Comparison of ENCODE assay signal across 19 cellular contexts in the genomic region with DNA sequence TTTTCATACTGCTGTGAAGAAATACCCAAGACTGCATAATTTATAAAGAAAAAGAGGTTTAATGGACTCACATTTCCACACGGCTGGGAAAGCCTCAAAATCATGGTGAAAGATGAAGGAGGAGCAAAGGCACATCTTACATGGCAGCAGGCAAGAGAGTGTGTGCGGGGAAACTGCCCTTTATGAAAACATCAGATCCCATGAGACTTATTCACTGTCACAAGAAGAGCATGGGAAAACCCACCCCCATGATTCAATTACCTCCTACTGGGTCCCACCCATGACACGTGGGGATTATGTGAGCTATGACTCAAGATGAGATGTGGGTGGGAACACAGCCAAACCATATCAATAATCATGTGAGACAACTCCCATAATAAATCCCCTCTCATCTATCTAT. TPM values are rescaled to one million over a fixed set of nuclear protein-coding genes. Genes with fewer than 3 reads are reported as not detected.
A peak's percentile ranks its signal among the peaks of the same experiment; 100 is the strongest.
DNase-seq lines count a peak whose midpoint lies in the region; ATAC-seq, FAIRE-seq and TF ChIP-seq lines count a peak whose summit lies in the region.
"Had no signal": no experiment of that assay in that cellular context is flagged by ENCODE, and none has a peak within 500 bp of the region (broad histone marks: within the 10 kb centered on the region; RNA-seq: fewer than 3 reads in every experiment).

No MANE protein-coding gene starts in this region.

- BruUV-seq in K562 (replicated peaks; lab: Mats Ljungman, UMichigan) = no TSS peak

- no peak for TF ChIP-seq CTCF in Peyer's patch (IDR thresholded peaks at IDR 0.05)
- no peak for TF ChIP-seq CTCF in K562 (IDR thresholded peaks at IDR 0.05 in 2 of 3, conservative IDR thresholded peaks at IDR 0.05 in 1 of 3; ENCODE audit: insufficient read depth in 2 of 3, low read depth in 1 of 3, low read length in 3 of 3)
- no peak for TF ChIP-seq CTCF in GM20000 (IDR thresholded peaks at IDR 0.05; ENCODE audit: extremely low read depth, missing control alignments)

- in situ Hi-C loops in K562 (cut with MboI) = no loop called here

- no peak overlapping the region for H3K4me3 ChIP-seq in Peyer's patch
- H3K4me3 ChIP-seq in K562 = no peak overlapping the region
- H3K4me3 ChIP-seq: GM23248, upper lobe of left lung had no signal

- no peak overlapping the region for H3K4me2 ChIP-seq in K562 (ENCODE audit: insufficient read depth, low read length)

- H2AFZ ChIP-seq in K562 (ENCODE audit: low read depth, low read length) = no peak overlapping the region
- H2AFZ ChIP-seq: GM23248 had no signal

- H3K27me3 Mint-ChIP-seq in activated T-cell treated with anti-CD3 and anti-CD28 coated beads, Interleukin-2, amount 50 U/mL, for 24 hours = no peaks in the 10 kb centered on the region
- H3K27me3 Mint-ChIP-seq in stimulated activated naive B cell treated with anti-CD40 and anti-IgM and Interleukin-4, amounts not matched to agents 10 μg/mL and 1 μg/mL and 100 μg/mL, for 72 hours = no peaks in the 10 kb centered on the region

- CTCF ChIA-PET in K562 (lab: Yijun Ruan, JAX; ENCODE audit: low intra/inter-chr PET ratio) = no interaction called here

- no peaks in the 10 kb centered on the region for H3K79me2 ChIP-seq in K562 (ENCODE audit: control insufficient read depth, insufficient read depth, low read length)

- H3K9me3 ChIP-seq in Peyer's patch = no peaks in the 10 kb centered on the region
- no peaks in the 10 kb centered on the region for H3K9me3 ChIP-seq in K562 (replicated peaks; ENCODE audit: control insufficient read depth, insufficient read depth, low read depth, low read length)
- H3K9me3 ChIP-seq: upper lobe of left lung had no signal

- H3K36me3 ChIP-seq in Peyer's patch (peaks cover 0 to 5% (median 0%) of the 10 kb centered on the region in 3 donors), K562 (ENCODE audit: control insufficient read depth, insufficient read depth, low read length) (no peaks in the 10 kb centered on the region)
- H3K36me3 ChIP-seq: upper lobe of left lung had no signal

- WGBS in K562 (ENCODE audit: insufficient coverage, low coverage, missing lambda C conversion rate) = 22% methylated on average over 2 of the region's 3 CpGs

- H3K27ac ChIP-seq in Peyer's patch (peak overlapping the region in 3 of 4 donors; percentile 74 to 87 (median 81)), K562 (ENCODE audit: extremely low read depth, low read depth, low read length) (no peak overlapping the region)
- H3K27ac ChIP-seq: GM23248 had no signal

- H3K9me1 ChIP-seq in K562 (ENCODE audit: control insufficient read depth, insufficient read depth, low read length) = no peaks in the 10 kb centered on the region

- H3K9me3 Mint-ChIP-seq in activated T-cell treated with anti-CD3 and anti-CD28 coated beads, Interleukin-2, amount 50 U/mL, for 24 hours = peaks cover 18% of the 10 kb centered on the region
- peaks cover 10 to 11% of the 10 kb centered on the region in 2 donors for H3K9me3 Mint-ChIP-seq in stimulated activated naive B cell treated with anti-CD40 and anti-IgM and Interleukin-4, amounts not matched to agents 10 μg/mL and 1 μg/mL and 100 μg/mL, for 72 hours

- FAIRE-seq in K562 (lab: Jason Lieb, UNC) = no peak
- FAIRE-seq: colon, G401.6 had no signal

- no peak for ATAC-seq in K562
- no peak for ATAC-seq in stimulated activated naive B cell treated with anti-CD40 and anti-IgM and Interleukin-4, amounts not matched to agents 10 μg/mL and 1 μg/mL and 100 μg/mL, for 72 hours (replicated peaks)
- no peak for ATAC-seq in GM19452 (IDR thresholded peaks at IDR 0.05; ENCODE audit: unreplicated experiment)

- H3K4me1 ChIP-seq in Peyer's patch (peaks cover 0 to 34% (median 6%) of the 10 kb centered on the region in 4 donors), K562 (replicated peaks in 1 of 2; ENCODE audit: control insufficient read depth in 2 of 2, insufficient read depth in 2 of 2, low read length in 2 of 2) (peaks cover 0 to 4% of the 10 kb centered on the region in 2 experiments; a peak in 3 of 5 replicates)

- peaks cover 43% of the 10 kb centered on the region for H3K36me3 Mint-ChIP-seq in activated T-cell treated with anti-CD3 and anti-CD28 coated beads, Interleukin-2, amount 50 U/mL, for 24 hours (ENCODE audit: low read depth)
- H3K36me3 Mint-ChIP-seq in stimulated activated naive B cell treated with anti-CD40 and anti-IgM and Interleukin-4, amounts not matched to agents 10 μg/mL and 1 μg/mL and 100 μg/mL, for 72 hours = peaks cover 7 to 15% of the 10 kb centered on the region in 2 donors

- H3K4me1 Mint-ChIP-seq in activated T-cell treated with anti-CD3 and anti-CD28 coated beads, Interleukin-2, amount 50 U/mL, for 24 hours (ENCODE audit: low read depth) = peaks cover 82% of the 10 kb centered on the region
- peaks cover 30 to 59% of the 10 kb centered on the region in 2 donors for H3K4me1 Mint-ChIP-seq in stimulated activated naive B cell treated with anti-CD40 and anti-IgM and Interleukin-4, amounts not matched to agents 10 μg/mL and 1 μg/mL and 100 μg/mL, for 72 hours
- H3K4me1 Mint-ChIP-seq: neural crest cell had no signal

- POLR2A ChIA-PET in K562 (lab: Yijun Ruan, JAX) = no interaction called here

- H3K4me3 Mint-ChIP-seq in activated T-cell treated with anti-CD3 and anti-CD28 coated beads, Interleukin-2, amount 50 U/mL, for 24 hours = peak overlapping the region; percentile 68
- H3K4me3 Mint-ChIP-seq in stimulated activated naive B cell treated with anti-CD40 and anti-IgM and Interleukin-4, amounts not matched to agents 10 μg/mL and 1 μg/mL and 100 μg/mL, for 72 hours = no peak overlapping the region
- H3K4me3 Mint-ChIP-seq: neural crest cell had no signal

- TF ChIP-seq POLR2A in Peyer's patch (IDR thresholded peaks at IDR 0.05) = no peak
- TF ChIP-seq POLR2A in K562 (conservative IDR thresholded peaks at IDR 0.05) = no peak

- no peak for TF ChIP-seq EP300 in K562 (IDR thresholded peaks at IDR 0.05; ENCODE audit: low read length)

- intact Hi-C loops in K562 (cut with micrococcal nuclease) = no loop called here

- no peaks in the 10 kb centered on the region for H4K20me1 ChIP-seq in K562 (replicated peaks; ENCODE audit: control insufficient read depth, insufficient read depth, low read length)

- H3K27me3 ChIP-seq in Peyer's patch = no peaks in the 10 kb centered on the region
- H3K27me3 ChIP-seq in K562 (ENCODE audit: control insufficient read depth in 2 of 2, insufficient read depth in 2 of 2, low read length in 2 of 2) = no peaks in the 10 kb centered on the region; a peak in 1 of 5 replicates
- H3K27me3 ChIP-seq: upper lobe of left lung had no signal

- DNase-seq in activated T-cell treated with anti-CD3 and anti-CD28 coated beads, Interleukin-2, amount 50 U/mL, for 24 hours = no peak
- DNase-seq in activated T-cell treated with anti-CD3 and anti-CD28 coated beads for 4 hours = no peak
- no peak for DNase-seq in Peyer's patch
- DNase-seq in K562 (ENCODE audit: extremely low read depth in 1 of 4, low spot score in 3 of 4) = no peak
- no peak for DNase-seq in stimulated activated naive B cell treated with anti-CD40 and anti-IgM and Interleukin-4, amounts not matched to agents 10 μg/mL and 1 μg/mL and 100 μg/mL, for 72 hours
- no peak for DNase-seq in GM20000 (ENCODE audit: low spot score)
- DNase-seq in occipital lobe (lab: John Stamatoyannopoulos, UW) = no peak
- DNase-seq: aorta; GM23248; MM.1S; NCI-H2081; NCI-H526; OCI-M1; stimulated activated CD4-positive, alpha-beta T cell treated with anti-CD3 and anti-CD28 coated beads, Interleukin-1b, Interleukin-23, amount 100 ng/mL, for 48 hours; upper lobe of left lung had no signal

- no peak for TF ChIP-seq RAD21 in K562 (CRISPR knock-in tag; conservative IDR thresholded peaks at IDR 0.05 in 1 of 2, IDR thresholded peaks at IDR 0.05 in 1 of 2)

- H3K27ac Mint-ChIP-seq in activated T-cell treated with anti-CD3 and anti-CD28 coated beads, Interleukin-2, amount 50 U/mL, for 24 hours = peak overlapping the region; percentile 98
- H3K27ac Mint-ChIP-seq in stimulated activated naive B cell treated with anti-CD40 and anti-IgM and Interleukin-4, amounts not matched to agents 10 μg/mL and 1 μg/mL and 100 μg/mL, for 72 hours = peak overlapping the region; percentile 75

- no peak overlapping the region for H3K9ac ChIP-seq in K562 (ENCODE audit: insufficient read depth in 1 of 2, low read depth in 2 of 2, low read length in 2 of 2)
- H3K9ac ChIP-seq: GM23248 had no signal

RNA-seq across cellular contexts. Expression of gene TTC39B, which starts 8.7 kb away (rescaled TPM):
- total RNA-seq in Peyer's patch (10 to 100 TPM; 17.3 to 44.1 (median 33.1) TPM), K562 (2014; rRNA removed) (0.82 and 0.91 TPM in 2 replicates), K562 (2014; rRNA removed; fragmentation: Illumina TruSeq; extraction: Trizol) (1.1 and 1.3 TPM in 2 replicates), K562 (2015; rRNA removed; fragmentation: Illumina TruSeq; extraction: Trizol) (0.53 and 0.98 TPM in 2 replicates), K562 (2021) (1.2 and 1.5 TPM in 2 replicates), occipital lobe (6.9 TPM)
- total RNA-seq in K562 (2011; cell fraction: chromatin; rRNA removed; ENCODE audit: low replicate concordance) = 0.60 and 1.8 TPM in 2 replicates
- total RNA-seq in K562 (2011; cell fraction: nucleolus; rRNA removed) = 0.33 and 0.39 TPM in 2 replicates
- total RNA-seq in K562 (2011; cell fraction: nucleoplasm; rRNA removed) = 0.61 and 0.95 TPM in 2 replicates
- polyA plus RNA-seq in K562 (2011; rRNA removed) (0.32 and 0.85 TPM in 2 replicates), K562 (2014; fragmentation: Illumina TruSeq; extraction: Trizol) (0.66 and 0.76 TPM in 2 replicates), K562 (2014; fragmentation: Nextera tagmentation; extraction: Ambion mirVana) (1 to 10 TPM in 1 of 2 experiments, under 1 TPM in 1; 0.95 to 1.2 TPM), K562 (2014; rRNA removed) (0.62 and 1.7 TPM in 2 replicates)
- 0.07 and 0.27 TPM in 2 replicates for polyA plus RNA-seq in K562 (2011; cell fraction: cytosol; rRNA removed)
- 0.11 and 0.66 TPM in 2 replicates for polyA plus RNA-seq in K562 (2011; cell fraction: nucleus; rRNA removed)
- polyA plus RNA-seq in K562 (2012) = 0.57 and 3.4 TPM in 2 replicates
- 1.3 and 1.5 TPM in 2 replicates for polyA minus RNA-seq in K562 (2011; rRNA and poly(A)+ RNA removed)
- 0.19 and 0.55 TPM in 2 replicates for polyA minus RNA-seq in K562 (2011; cell fraction: cytosol; rRNA and poly(A)+ RNA removed)
- 0.40 and 1.00 TPM in 2 replicates for polyA minus RNA-seq in K562 (2011; cell fraction: nucleus; rRNA and poly(A)+ RNA removed)
